ENCODE assay signal across 1 cellular context in the genomic region with DNA sequence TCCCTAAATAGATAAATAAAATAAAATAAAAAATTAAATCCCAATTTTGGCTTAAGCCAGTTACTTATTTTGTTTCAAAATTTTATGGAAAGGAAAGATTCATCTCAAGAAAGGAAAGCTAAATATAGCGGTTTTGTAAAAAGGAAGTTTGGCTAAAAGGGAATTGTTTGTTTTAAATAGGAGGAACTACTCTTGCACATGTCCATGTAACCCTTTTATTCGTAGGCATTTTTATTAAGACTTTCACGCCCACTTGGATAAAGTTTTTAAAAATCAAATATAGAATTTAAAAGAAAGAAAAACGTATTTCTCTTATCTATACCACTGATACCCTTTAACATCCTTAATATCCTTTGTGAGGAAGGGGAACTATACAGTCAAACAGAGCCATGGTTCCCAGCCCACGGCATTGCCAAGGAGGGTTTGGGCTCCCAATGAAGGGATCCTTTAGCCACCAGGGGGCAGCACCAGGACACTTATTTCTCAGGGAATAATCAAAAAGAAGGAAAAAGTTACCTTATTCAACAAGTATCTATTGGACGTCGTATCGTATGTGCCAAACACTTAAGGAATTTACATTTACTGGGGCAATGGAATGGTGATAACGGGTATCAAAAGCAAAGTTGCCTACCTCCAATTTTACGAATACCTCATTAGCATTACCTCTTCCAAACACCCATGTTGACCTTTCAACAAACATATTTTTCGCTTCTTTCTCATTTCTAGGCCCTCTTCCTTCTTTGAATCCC.
TF ChIP-seq lines count a peak whose summit lies in the region.

No MANE protein-coding gene starts in this region.

TF ChIP-seq in HepG2, 621 proteins besides CTCF, POLR2A, EP300 and RAD21 (continued from another document):
- no peak for TF ChIP-seq RFX5 (IDR thresholded peaks at IDR 0.05; ENCODE audit: low read depth, low read length)
- TF ChIP-seq SMAD3 (CRISPR knock-in tag; IDR thresholded peaks at IDR 0.05), result 0 out of 2 replicates have a peak, but pooled peaks have one; percentile 34
- TF ChIP-seq, protein P1, sequence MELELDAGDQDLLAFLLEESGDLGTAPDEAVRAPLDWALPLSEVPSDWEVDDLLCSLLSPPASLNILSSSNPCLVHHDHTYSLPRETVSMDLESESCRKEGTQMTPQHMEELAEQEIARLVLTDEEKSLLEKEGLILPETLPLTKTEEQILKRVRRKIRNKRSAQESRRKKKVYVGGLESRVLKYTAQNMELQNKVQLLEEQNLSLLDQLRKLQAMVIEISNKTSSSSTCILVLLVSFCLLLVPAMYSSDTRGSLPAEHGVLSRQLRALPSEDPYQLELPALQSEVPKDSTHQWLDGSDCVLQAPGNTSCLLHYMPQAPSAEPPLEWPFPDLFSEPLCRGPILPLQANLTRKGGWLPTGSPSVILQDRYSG (CRISPR knock-in tag; IDR thresholded peaks at IDR 0.05), result no peak
- TF ChIP-seq ZNF567 (CRISPR knock-in tag; IDR thresholded peaks at IDR 0.05; ENCODE audit: borderline replicate concordance), result no peak
- TF ChIP-seq HNF4G (IDR thresholded peaks at IDR 0.05; ENCODE audit: borderline replicate concordance, low read depth, low read length), result no peak
- no peak for TF ChIP-seq HNF4G (CRISPR knock-in tag; IDR thresholded peaks at IDR 0.05; ENCODE audit: borderline replicate concordance, low read depth)
- TF ChIP-seq DMAP1 (CRISPR knock-in tag; IDR thresholded peaks at IDR 0.05), result no peak
- TF ChIP-seq BORCS8-MEF2B (CRISPR knock-in tag; IDR thresholded peaks at IDR 0.05), result no peak
- TF ChIP-seq HOXA5 (CRISPR knock-in tag; IDR thresholded peaks at IDR 0.05), result 0 out of 2 replicates have a peak, but pooled peaks have one; percentile 29
- TF ChIP-seq ZNF367 (CRISPR knock-in tag; IDR thresholded peaks at IDR 0.05; ENCODE audit: borderline replicate concordance), result no peak
- TF ChIP-seq, protein P2, sequence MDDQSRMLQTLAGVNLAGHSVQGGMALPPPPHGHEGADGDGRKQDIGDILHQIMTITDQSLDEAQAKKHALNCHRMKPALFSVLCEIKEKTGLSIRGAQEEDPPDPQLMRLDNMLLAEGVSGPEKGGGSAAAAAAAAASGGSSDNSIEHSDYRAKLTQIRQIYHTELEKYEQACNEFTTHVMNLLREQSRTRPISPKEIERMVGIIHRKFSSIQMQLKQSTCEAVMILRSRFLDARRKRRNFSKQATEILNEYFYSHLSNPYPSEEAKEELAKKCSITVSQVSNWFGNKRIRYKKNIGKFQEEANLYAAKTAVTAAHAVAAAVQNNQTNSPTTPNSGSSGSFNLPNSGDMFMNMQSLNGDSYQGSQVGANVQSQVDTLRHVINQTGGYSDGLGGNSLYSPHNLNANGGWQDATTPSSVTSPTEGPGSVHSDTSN (CRISPR knock-in tag; IDR thresholded peaks at IDR 0.05; ENCODE audit: borderline replicate concordance), result no peak
- TF ChIP-seq, protein P3, sequence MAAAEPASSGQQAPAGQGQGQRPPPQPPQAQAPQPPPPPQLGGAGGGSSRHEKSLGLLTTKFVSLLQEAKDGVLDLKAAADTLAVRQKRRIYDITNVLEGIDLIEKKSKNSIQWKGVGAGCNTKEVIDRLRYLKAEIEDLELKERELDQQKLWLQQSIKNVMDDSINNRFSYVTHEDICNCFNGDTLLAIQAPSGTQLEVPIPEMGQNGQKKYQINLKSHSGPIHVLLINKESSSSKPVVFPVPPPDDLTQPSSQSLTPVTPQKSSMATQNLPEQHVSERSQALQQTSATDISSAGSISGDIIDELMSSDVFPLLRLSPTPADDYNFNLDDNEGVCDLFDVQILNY (CRISPR knock-in tag; conservative IDR thresholded peaks at IDR 0.05), result no peak
- no peak for TF ChIP-seq GZF1 (CRISPR knock-in tag; IDR thresholded peaks at IDR 0.05)
- TF ChIP-seq, protein P4, sequence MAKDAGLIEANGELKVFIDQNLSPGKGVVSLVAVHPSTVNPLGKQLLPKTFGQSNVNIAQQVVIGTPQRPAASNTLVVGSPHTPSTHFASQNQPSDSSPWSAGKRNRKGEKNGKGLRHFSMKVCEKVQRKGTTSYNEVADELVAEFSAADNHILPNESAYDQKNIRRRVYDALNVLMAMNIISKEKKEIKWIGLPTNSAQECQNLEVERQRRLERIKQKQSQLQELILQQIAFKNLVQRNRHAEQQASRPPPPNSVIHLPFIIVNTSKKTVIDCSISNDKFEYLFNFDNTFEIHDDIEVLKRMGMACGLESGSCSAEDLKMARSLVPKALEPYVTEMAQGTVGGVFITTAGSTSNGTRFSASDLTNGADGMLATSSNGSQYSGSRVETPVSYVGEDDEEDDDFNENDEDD (CRISPR knock-in tag; IDR thresholded peaks at IDR 0.05; ENCODE audit: borderline replicate concordance), result no peak
- TF ChIP-seq HOXA7 (CRISPR knock-in tag; IDR thresholded peaks at IDR 0.05), result no peak
- no peak for TF ChIP-seq IKZF4 (CRISPR knock-in tag; IDR thresholded peaks at IDR 0.05; ENCODE audit: borderline replicate concordance, low read depth, not compliant biosample characterization)
- TF ChIP-seq STAG1 (CRISPR knock-in tag; IDR thresholded peaks at IDR 0.05), result peak; percentile 90
- TF ChIP-seq ELF3 (CRISPR knock-in tag; IDR thresholded peaks at IDR 0.05), result peak; percentile 33; the same call in 1 of the 2 replicates
- TF ChIP-seq REXO4 (CRISPR knock-in tag; IDR thresholded peaks at IDR 0.05; ENCODE audit: borderline replicate concordance), result no peak
- TF ChIP-seq ZBTB7B (CRISPR knock-in tag; IDR thresholded peaks at IDR 0.05), result no peak
- peak; percentile 84 for TF ChIP-seq SMC3 (IDR thresholded peaks at IDR 0.05; ENCODE audit: low read length)
- no peak for TF ChIP-seq ZNF703 (CRISPR knock-in tag; IDR thresholded peaks at IDR 0.05; ENCODE audit: borderline replicate concordance)
- TF ChIP-seq MYNN (CRISPR knock-in tag; IDR thresholded peaks at IDR 0.05; ENCODE audit: low read depth), result no peak
- TF ChIP-seq, protein P5, sequence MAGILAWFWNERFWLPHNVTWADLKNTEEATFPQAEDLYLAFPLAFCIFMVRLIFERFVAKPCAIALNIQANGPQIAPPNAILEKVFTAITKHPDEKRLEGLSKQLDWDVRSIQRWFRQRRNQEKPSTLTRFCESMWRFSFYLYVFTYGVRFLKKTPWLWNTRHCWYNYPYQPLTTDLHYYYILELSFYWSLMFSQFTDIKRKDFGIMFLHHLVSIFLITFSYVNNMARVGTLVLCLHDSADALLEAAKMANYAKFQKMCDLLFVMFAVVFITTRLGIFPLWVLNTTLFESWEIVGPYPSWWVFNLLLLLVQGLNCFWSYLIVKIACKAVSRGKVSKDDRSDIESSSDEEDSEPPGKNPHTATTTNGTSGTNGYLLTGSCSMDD (CRISPR knock-in tag; IDR thresholded peaks at IDR 0.05), result no peak
- TF ChIP-seq MEIS1 (CRISPR knock-in tag; IDR thresholded peaks at IDR 0.05; ENCODE audit: borderline replicate concordance), result no peak
- TF ChIP-seq, protein P6, sequence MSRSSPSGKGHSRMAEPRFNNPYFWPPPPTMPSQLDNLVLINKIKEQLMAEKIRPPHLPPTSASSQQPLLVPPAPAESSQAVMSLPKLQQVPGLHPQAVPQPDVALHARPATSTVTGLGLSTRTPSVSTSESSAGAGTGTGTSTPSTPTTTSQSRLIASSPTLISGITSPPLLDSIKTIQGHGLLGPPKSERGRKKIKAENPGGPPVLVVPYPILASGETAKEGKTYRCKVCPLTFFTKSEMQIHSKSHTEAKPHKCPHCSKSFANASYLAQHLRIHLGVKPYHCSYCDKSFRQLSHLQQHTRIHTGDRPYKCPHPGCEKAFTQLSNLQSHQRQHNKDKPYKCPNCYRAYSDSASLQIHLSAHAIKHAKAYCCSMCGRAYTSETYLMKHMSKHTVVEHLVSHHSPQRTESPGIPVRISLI (CRISPR knock-in tag; IDR thresholded peaks at IDR 0.05; ENCODE audit: borderline replicate concordance), result no peak
